Comparison of ENCODE assay signal across 9 cellular contexts in genomic region chr7:22447759-22448158, GRCh38. TPM values are rescaled to one million over a fixed set of nuclear protein-coding genes. Genes with fewer than 3 reads are reported as not detected.
DNase-seq lines count a peak whose midpoint lies in the region; ATAC-seq and TF ChIP-seq lines count a peak whose summit lies in the region.
"Had no signal": no experiment of that assay in that cellular context is flagged by ENCODE, and none has a peak within 500 bp of the region (broad histone marks: within the 10 kb centered on the region; RNA-seq: fewer than 3 reads in every experiment).

No MANE protein-coding gene starts in this region.

- no peak for TF ChIP-seq CTCF in progenitor cell of endocrine pancreas (IDR thresholded peaks at IDR 0.05; ENCODE audit: unreplicated experiment)

- no peaks in the 10 kb centered on the region for H3K9me3 Mint-ChIP-seq in progenitor cell of endocrine pancreas (ENCODE audit: low read depth)

- DNase-seq in DMS53 (lab: John Stamatoyannopoulos, UW) (peak; percentile 99), NCI-H2081 treated with DMSO at 0.1 percent for 48 hours (lab: John Stamatoyannopoulos, UW) (peak; percentile 45), progenitor cell of endocrine pancreas (ENCODE audit: low spot score, unreplicated experiment) (no peak), cerebellar cortex (ENCODE audit: low spot score) (no peak), NCI-H1105 (lab: John Stamatoyannopoulos, UW) (no peak)
- DNase-seq in effector CD8-positive, alpha-beta T cell (lab: John Stamatoyannopoulos, UW), result no peak
- DNase-seq: T-helper 17 cell had no signal

- peaks cover 3% of the 10 kb centered on the region for H3K27me3 Mint-ChIP-seq in progenitor cell of endocrine pancreas

- H3K27ac Mint-ChIP-seq in progenitor cell of endocrine pancreas, result no peak overlapping the region
- H3K27ac Mint-ChIP-seq: T-helper 17 cell had no signal

- ATAC-seq in GM19035 (IDR thresholded peaks at IDR 0.05; ENCODE audit: unreplicated experiment), result peak; percentile 87
- ATAC-seq in HG02885 (IDR thresholded peaks at IDR 0.05; ENCODE audit: poor library complexity, unreplicated experiment), result peak; percentile 81
- ATAC-seq: T-helper 17 cell had no signal

- H3K4me3 Mint-ChIP-seq in progenitor cell of endocrine pancreas (ENCODE audit: low read depth), result no peak overlapping the region
- H3K4me3 Mint-ChIP-seq: T-helper 17 cell had no signal

- H3K36me3 Mint-ChIP-seq in progenitor cell of endocrine pancreas (ENCODE audit: insufficient read depth), result no peaks in the 10 kb centered on the region

- H3K4me1 Mint-ChIP-seq in progenitor cell of endocrine pancreas (ENCODE audit: low read depth), result peaks cover 31% of the 10 kb centered on the region

RNA-seq across cellular contexts. Expression of gene STEAP1B, which starts 52.2 kb away (rescaled TPM):
- 0.89 and 1.2 TPM in 2 replicates for total RNA-seq in progenitor cell of endocrine pancreas

Comparison
In these comparisons a context has a peak if more than half of its experiments do, and no peak if none do; other contexts are left out.
1. DNase-seq: peak in DMS53 (single experiment) and NCI-H2081 treated with DMSO at 0.1 percent for 48 hours (single experiment); none in progenitor cell of endocrine pancreas (single experiment), effector CD8-positive, alpha-beta T cell (single experiment), cerebellar cortex (single experiment) and NCI-H1105 (single experiment).